Comparison of ENCODE assay signal across 8 cellular contexts in genomic region chr1:244864253-244865027, GRCh38. TPM values are rescaled to one million over a fixed set of nuclear protein-coding genes. Genes with fewer than 3 reads are reported as not detected.
DNase-seq lines count a peak whose midpoint lies in the region; ATAC-seq, FAIRE-seq and TF ChIP-seq lines count a peak whose summit lies in the region.

TSS of gene HNRNPU (minus strand) at chr1:244864543. CDS start at chr1:244864307, 236 bp downstream.

- peaks cover 3% of the 10 kb centered on the region; the same call in 1 of the 2 replicates for H3F3A ChIP-seq in Loucy (ENCODE audit: low read depth)

- H3K36me3 ChIP-seq in ES-I3 (ENCODE audit: insufficient read depth, low read length): peaks cover 16% of the 10 kb centered on the region
- peaks cover 28% of the 10 kb centered on the region for H3K36me3 ChIP-seq in Loucy (ENCODE audit: insufficient read depth, low read length)

- peaks cover 41% of the 10 kb centered on the region for H4K20me1 ChIP-seq in Loucy (ENCODE audit: insufficient read depth, low read length, poor library complexity, severe bottlenecking)

- FAIRE-seq in H54 (lab: Jason Lieb, UNC): peak; percentile 74

- DNase-seq in H54 (ENCODE audit: insufficient read length, low spot score) (peak; percentile 79), fibroblast of peridontal ligament (ENCODE audit: extremely low read depth) (peak; percentile 96)
- DNase-seq in activated T-helper 9 cell treated with anti-CD3 and anti-CD28 coated beads, Interleukin-2, amount 50 U/mL, for 16 hours (ENCODE audit: low read depth): peak; percentile 96
- DNase-seq in natural killer cell treated with Interleukin-12 subunit alpha and Interleukin-12 subunit beta and Interleukin-15 and Interleukin-18, amount 100 ng/mL, for 72 hours (ENCODE audit: low spot score): peak; percentile 97
- peak; percentile 97 for DNase-seq in stimulated activated naive CD8-positive, alpha-beta T cell treated with anti-CD3 and anti-CD28 coated beads, Interleukin-15, Interleukin-2, amounts not matched to agents 100 U/mL and 50 U/mL, for 24 hours

- H3K27me3 Mint-ChIP-seq in natural killer cell treated with Interleukin-12 subunit alpha and Interleukin-12 subunit beta and Interleukin-15 and Interleukin-18, amount 100 ng/mL, for 72 hours: no peaks in the 10 kb centered on the region

- H3K9me3 ChIP-seq in ES-I3 (ENCODE audit: control insufficient read depth, insufficient read depth, low read length) (no peaks in the 10 kb centered on the region), Loucy (ENCODE audit: insufficient read depth, low read depth, low read length) (no peaks in the 10 kb centered on the region)

- peaks cover 10% of the 10 kb centered on the region for H3K27me3 ChIP-seq in Loucy (ENCODE audit: insufficient read depth, low read length, poor library complexity, severe bottlenecking)

- no peaks in the 10 kb centered on the region for H3K9me3 Mint-ChIP-seq in natural killer cell treated with Interleukin-12 subunit alpha and Interleukin-12 subunit beta and Interleukin-15 and Interleukin-18, amount 100 ng/mL, for 72 hours

- H3K4me1 ChIP-seq in ES-I3 (ENCODE audit: insufficient read depth, low read length): no peaks in the 10 kb centered on the region; the same call in 1 of the 2 replicates
- H3K4me1 ChIP-seq in Loucy (ENCODE audit: insufficient read depth, low read length, poor library complexity, severe bottlenecking): peaks cover 32% of the 10 kb centered on the region

- peak within 1 kb of the TSS; percentile 84 for H3K4me2 ChIP-seq in Loucy (ENCODE audit: low read depth, low read length, poor library complexity, severe bottlenecking)

- H2AFZ ChIP-seq in Loucy (ENCODE audit: low read length): peak within 1 kb of the TSS; percentile 60

- TF ChIP-seq CTCF in Loucy (conservative IDR thresholded peaks at IDR 0.05; ENCODE audit: low read length): no peak; the same call in 1 of the 2 replicates

- H3K4me1 Mint-ChIP-seq in natural killer cell treated with Interleukin-12 subunit alpha and Interleukin-12 subunit beta and Interleukin-15 and Interleukin-18, amount 100 ng/mL, for 72 hours (ENCODE audit: low read depth in 2 of 2): peaks cover 42 to 50% of the 10 kb centered on the region in 2 donors

- H3K4me3 ChIP-seq in Loucy (ENCODE audit: low read length, poor library complexity, severe bottlenecking): peak within 1 kb of the TSS; percentile 97

- H3K36me3 Mint-ChIP-seq in natural killer cell treated with Interleukin-12 subunit alpha and Interleukin-12 subunit beta and Interleukin-15 and Interleukin-18, amount 100 ng/mL, for 72 hours: peaks cover 40% of the 10 kb centered on the region

- peak; percentile 98 for TF ChIP-seq POLR2A in H54 (IDR thresholded peaks at IDR 0.05; ENCODE audit: low read depth, low read length)
- peak; percentile 96 for TF ChIP-seq POLR2A in Raji (IDR thresholded peaks at IDR 0.05; ENCODE audit: insufficient read depth, low read depth, low read length)

- peak within 1 kb of the TSS; percentile 98 for H3K4me3 Mint-ChIP-seq in natural killer cell treated with Interleukin-12 subunit alpha and Interleukin-12 subunit beta and Interleukin-15 and Interleukin-18, amount 100 ng/mL, for 72 hours

- no peaks in the 10 kb centered on the region for H3K9me2 ChIP-seq in Loucy (replicated peaks; ENCODE audit: low read depth, low read length)

- peak; percentile 85 to 91 for ATAC-seq in natural killer cell treated with Interleukin-12 subunit alpha and Interleukin-12 subunit beta and Interleukin-15 and Interleukin-18, amount 100 ng/mL, for 72 hours
- peak; percentile 76 for ATAC-seq in stimulated activated naive CD8-positive, alpha-beta T cell treated with anti-CD3 and anti-CD28 coated beads, Interleukin-15, Interleukin-2, amounts not matched to agents 100 U/mL and 50 U/mL, for 24 hours

- H3K79me2 ChIP-seq in Loucy (ENCODE audit: insufficient read depth, low read length): peaks cover 58% of the 10 kb centered on the region

- H3K9ac ChIP-seq in ES-I3 (ENCODE audit: low read depth, low read length) (peak within 1 kb of the TSS; percentile 63), Loucy (ENCODE audit: low read depth, low read length, poor library complexity, severe bottlenecking) (peak within 1 kb of the TSS; percentile 99)

- peak within 1 kb of the TSS; percentile 94 to 96 for H3K27ac Mint-ChIP-seq in natural killer cell treated with Interleukin-12 subunit alpha and Interleukin-12 subunit beta and Interleukin-15 and Interleukin-18, amount 100 ng/mL, for 72 hours

RNA-seq across cellular contexts. Expression of gene HNRNPU, which starts in this region (rescaled TPM):
- 100 to 1,000 TPM; 403 to 475 TPM for total RNA-seq in natural killer cell treated with Interleukin-12 subunit alpha and Interleukin-12 subunit beta and Interleukin-15 and Interleukin-18, amount 100 ng/mL, for 72 hours

Comparison
In these comparisons a context has a peak if more than half of its experiments do, and no peak if none do; other contexts are left out.
1. Peak in every context shown above with its lines: DNase-seq, ATAC-seq and H3K4me3 ChIP-seq.